1 cellular context compared by ENCODE assay signal in genomic region chr13:34462843-34463242, GRCh38.
TF ChIP-seq lines count a peak whose summit lies in the region.

No MANE protein-coding gene starts in this region.

TF ChIP-seq in GM23338, 12 proteins besides CTCF, POLR2A, EP300 and RAD21:
- TF ChIP-seq, protein P1, sequence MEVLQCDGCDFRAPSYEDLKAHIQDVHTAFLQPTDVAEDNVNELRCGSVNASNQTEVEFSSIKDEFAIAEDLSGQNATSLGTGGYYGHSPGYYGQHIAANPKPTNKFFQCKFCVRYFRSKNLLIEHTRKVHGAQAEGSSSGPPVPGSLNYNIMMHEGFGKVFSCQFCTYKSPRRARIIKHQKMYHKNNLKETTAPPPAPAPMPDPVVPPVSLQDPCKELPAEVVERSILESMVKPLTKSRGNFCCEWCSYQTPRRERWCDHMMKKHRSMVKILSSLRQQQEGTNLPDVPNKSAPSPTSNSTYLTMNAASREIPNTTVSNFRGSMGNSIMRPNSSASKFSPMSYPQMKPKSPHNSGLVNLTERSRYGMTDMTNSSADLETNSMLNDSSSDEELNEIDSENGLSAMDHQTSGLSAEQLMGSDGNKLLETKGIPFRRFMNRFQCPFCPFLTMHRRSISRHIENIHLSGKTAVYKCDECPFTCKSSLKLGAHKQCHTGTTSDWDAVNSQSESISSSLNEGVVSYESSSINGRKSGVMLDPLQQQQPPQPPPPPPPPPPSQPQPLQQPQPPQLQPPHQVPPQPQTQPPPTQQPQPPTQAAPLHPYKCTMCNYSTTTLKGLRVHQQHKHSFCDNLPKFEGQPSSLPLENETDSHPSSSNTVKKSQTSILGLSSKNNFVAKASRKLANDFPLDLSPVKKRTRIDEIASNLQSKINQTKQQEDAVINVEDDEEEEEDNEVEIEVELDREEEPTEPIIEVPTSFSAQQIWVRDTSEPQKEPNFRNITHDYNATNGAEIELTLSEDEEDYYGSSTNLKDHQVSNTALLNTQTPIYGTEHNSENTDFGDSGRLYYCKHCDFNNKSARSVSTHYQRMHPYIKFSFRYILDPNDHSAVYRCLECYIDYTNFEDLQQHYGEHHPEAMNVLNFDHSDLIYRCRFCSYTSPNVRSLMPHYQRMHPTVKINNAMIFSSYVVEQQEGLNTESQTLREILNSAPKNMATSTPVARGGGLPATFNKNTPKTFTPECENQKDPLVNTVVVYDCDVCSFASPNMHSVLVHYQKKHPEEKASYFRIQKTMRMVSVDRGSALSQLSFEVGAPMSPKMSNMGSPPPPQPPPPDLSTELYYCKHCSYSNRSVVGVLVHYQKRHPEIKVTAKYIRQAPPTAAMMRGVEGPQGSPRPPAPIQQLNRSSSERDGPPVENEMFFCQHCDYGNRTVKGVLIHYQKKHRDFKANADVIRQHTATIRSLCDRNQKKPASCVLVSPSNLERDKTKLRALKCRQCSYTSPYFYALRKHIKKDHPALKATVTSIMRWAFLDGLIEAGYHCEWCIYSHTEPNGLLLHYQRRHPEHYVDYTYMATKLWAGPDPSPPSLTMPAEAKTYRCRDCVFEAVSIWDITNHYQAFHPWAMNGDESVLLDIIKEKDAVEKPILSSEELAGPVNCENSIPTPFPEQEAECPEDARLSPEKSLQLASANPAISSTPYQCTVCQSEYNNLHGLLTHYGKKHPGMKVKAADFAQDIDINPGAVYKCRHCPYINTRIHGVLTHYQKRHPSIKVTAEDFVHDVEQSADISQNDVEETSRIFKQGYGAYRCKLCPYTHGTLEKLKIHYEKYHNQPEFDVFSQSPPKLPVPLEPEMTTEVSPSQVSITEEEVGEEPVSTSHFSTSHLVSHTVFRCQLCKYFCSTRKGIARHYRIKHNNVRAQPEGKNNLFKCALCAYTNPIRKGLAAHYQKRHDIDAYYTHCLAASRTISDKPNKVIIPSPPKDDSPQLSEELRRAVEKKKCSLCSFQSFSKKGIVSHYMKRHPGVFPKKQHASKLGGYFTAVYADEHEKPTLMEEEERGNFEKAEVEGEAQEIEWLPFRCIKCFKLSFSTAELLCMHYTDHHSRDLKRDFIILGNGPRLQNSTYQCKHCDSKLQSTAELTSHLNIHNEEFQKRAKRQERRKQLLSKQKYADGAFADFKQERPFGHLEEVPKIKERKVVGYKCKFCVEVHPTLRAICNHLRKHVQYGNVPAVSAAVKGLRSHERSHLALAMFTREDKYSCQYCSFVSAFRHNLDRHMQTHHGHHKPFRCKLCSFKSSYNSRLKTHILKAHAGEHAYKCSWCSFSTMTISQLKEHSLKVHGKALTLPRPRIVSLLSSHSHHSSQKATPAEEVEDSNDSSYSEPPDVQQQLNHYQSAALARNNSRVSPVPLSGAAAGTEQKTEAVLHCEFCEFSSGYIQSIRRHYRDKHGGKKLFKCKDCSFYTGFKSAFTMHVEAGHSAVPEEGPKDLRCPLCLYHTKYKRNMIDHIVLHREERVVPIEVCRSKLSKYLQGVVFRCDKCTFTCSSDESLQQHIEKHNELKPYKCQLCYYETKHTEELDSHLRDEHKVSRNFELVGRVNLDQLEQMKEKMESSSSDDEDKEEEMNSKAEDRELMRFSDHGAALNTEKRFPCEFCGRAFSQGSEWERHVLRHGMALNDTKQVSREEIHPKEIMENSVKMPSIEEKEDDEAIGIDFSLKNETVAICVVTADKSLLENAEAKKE (CRISPR knock-in tag; IDR thresholded peaks at IDR 0.05), result no peak
- no peak for TF ChIP-seq REST (IDR thresholded peaks at IDR 0.05; ENCODE audit: unreplicated experiment)
- TF ChIP-seq ZNF331 (CRISPR knock-in tag; IDR thresholded peaks at IDR 0.05; ENCODE audit: low read depth), result no peak
- TF ChIP-seq, protein P2, sequence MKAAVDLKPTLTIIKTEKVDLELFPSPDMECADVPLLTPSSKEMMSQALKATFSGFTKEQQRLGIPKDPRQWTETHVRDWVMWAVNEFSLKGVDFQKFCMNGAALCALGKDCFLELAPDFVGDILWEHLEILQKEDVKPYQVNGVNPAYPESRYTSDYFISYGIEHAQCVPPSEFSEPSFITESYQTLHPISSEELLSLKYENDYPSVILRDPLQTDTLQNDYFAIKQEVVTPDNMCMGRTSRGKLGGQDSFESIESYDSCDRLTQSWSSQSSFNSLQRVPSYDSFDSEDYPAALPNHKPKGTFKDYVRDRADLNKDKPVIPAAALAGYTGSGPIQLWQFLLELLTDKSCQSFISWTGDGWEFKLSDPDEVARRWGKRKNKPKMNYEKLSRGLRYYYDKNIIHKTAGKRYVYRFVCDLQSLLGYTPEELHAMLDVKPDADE (IDR thresholded peaks at IDR 0.05), result no peak
- TF ChIP-seq NANOG (IDR thresholded peaks at IDR 0.05; ENCODE audit: borderline replicate concordance), result no peak
- TF ChIP-seq ZNF114 (CRISPR knock-in tag; IDR thresholded peaks at IDR 0.05), result no peak
- no peak for TF ChIP-seq CREB1 (CRISPR knock-in tag; IDR thresholded peaks at IDR 0.05; ENCODE audit: low read depth)
- TF ChIP-seq JUNB (IDR thresholded peaks at IDR 0.05; ENCODE audit: unreplicated experiment), result no peak
- TF ChIP-seq EZH2phosphoT487 (IDR thresholded peaks at IDR 0.05; ENCODE audit: unreplicated experiment), result no peak
- TF ChIP-seq EZH2 (IDR thresholded peaks at IDR 0.05; ENCODE audit: low read depth, unreplicated experiment), result no peak
- TF ChIP-seq STAT1 (IDR thresholded peaks at IDR 0.05; ENCODE audit: unreplicated experiment), result no peak
- no peak for TF ChIP-seq POLR2AphosphoS5 (IDR thresholded peaks at IDR 0.05; ENCODE audit: low read depth)
TF ChIP-seq in GM23338: peak in this region for 0.
